ENCODE assay signal across 14 cellular contexts in genomic region chr10:83127942-83128575, GRCh38.
"Had no signal": no experiment of that assay in that cellular context is flagged by ENCODE, and none has a peak within 500 bp of the region (broad histone marks: within the 10 kb centered on the region; RNA-seq: fewer than 3 reads in every experiment).

No MANE protein-coding gene starts in this region.

- H3K36me3 Mint-ChIP-seq: activated naive CD4-positive, alpha-beta T cell treated with anti-CD3 and anti-CD28 coated beads, Interleukin-2, amount 10 ng/mL, durations not matched to agents 7 days and 5 days had no signal

- H3K27me3 ChIP-seq: adrenal gland, gastroesophageal sphincter, upper lobe of left lung had no signal

- H3K4me1 ChIP-seq: adrenal gland, gastroesophageal sphincter, upper lobe of left lung had no signal

- H3K36me3 ChIP-seq: adrenal gland, gastroesophageal sphincter, upper lobe of left lung, WERI-Rb-1 had no signal

- ATAC-seq: activated T-helper 17 cell treated with anti-CD3 and anti-CD28 coated beads, Interleukin-2, amount 50 U/mL, for 72 hours; gastroesophageal sphincter; left ventricle myocardium superior; stimulated activated naive CD8-positive, alpha-beta T cell treated with anti-CD3 and anti-CD28 coated beads, Interleukin-15, Interleukin-2, amounts not matched to agents 100 U/mL and 50 U/mL, for 24 hours had no signal

- DNase-seq: activated CD4-positive, alpha-beta T cell treated with anti-CD3 and anti-CD28 coated beads, Interleukin-2, amount 10 ng/mL, durations not matched to agents 24 days and 14 days; activated naive CD4-positive, alpha-beta T cell treated with anti-CD3 and anti-CD28 coated beads, Interleukin-2, amount 10 ng/mL, durations not matched to agents 7 days and 5 days; activated T-cell treated with anti-CD3 and anti-CD28 coated beads for 4 hours; adrenal gland; left ventricle myocardium superior; mesendoderm; stimulated activated CD4-positive, alpha-beta T cell treated with anti-CD3 and anti-CD28 coated beads, Interleukin-2, amount 100 ng/mL, for 48 hours; stimulated activated CD8-positive, alpha-beta memory T cell treated with anti-CD3 and anti-CD28 coated beads, Interleukin-4, amount 100 ng/mL, for 48 hours; stimulated activated naive CD8-positive, alpha-beta T cell treated with anti-CD3 and anti-CD28 coated beads, Interleukin-15, Interleukin-2, amounts not matched to agents 100 U/mL and 50 U/mL, for 24 hours; upper lobe of left lung; WERI-Rb-1 had no signal

- FAIRE-seq: endometrium had no signal

- H3K4me1 Mint-ChIP-seq: activated CD4-positive, alpha-beta T cell treated with anti-CD3 and anti-CD28 coated beads, Interleukin-2, amount 10 ng/mL, durations not matched to agents 24 days and 14 days; activated naive CD4-positive, alpha-beta T cell treated with anti-CD3 and anti-CD28 coated beads, Interleukin-2, amount 10 ng/mL, durations not matched to agents 7 days and 5 days; activated T-helper 17 cell treated with anti-CD3 and anti-CD28 coated beads, Interleukin-2, amount 50 U/mL, for 72 hours had no signal

- H3K4me3 ChIP-seq: adrenal gland, gastroesophageal sphincter, upper lobe of left lung had no signal

- H3K4me3 Mint-ChIP-seq: activated CD4-positive, alpha-beta T cell treated with anti-CD3 and anti-CD28 coated beads, Interleukin-2, amount 10 ng/mL, durations not matched to agents 24 days and 14 days; activated naive CD4-positive, alpha-beta T cell treated with anti-CD3 and anti-CD28 coated beads, Interleukin-2, amount 10 ng/mL, durations not matched to agents 7 days and 5 days; activated T-helper 17 cell treated with anti-CD3 and anti-CD28 coated beads, Interleukin-2, amount 50 U/mL, for 72 hours had no signal

- H3K27me3 Mint-ChIP-seq: activated CD4-positive, alpha-beta T cell treated with anti-CD3 and anti-CD28 coated beads, Interleukin-2, amount 10 ng/mL, durations not matched to agents 24 days and 14 days; activated naive CD4-positive, alpha-beta T cell treated with anti-CD3 and anti-CD28 coated beads, Interleukin-2, amount 10 ng/mL, durations not matched to agents 7 days and 5 days; activated T-helper 17 cell treated with anti-CD3 and anti-CD28 coated beads, Interleukin-2, amount 50 U/mL, for 72 hours had no signal

- H3K9me3 ChIP-seq: adrenal gland, gastroesophageal sphincter, upper lobe of left lung had no signal

- H3K27ac Mint-ChIP-seq: activated CD4-positive, alpha-beta T cell treated with anti-CD3 and anti-CD28 coated beads, Interleukin-2, amount 10 ng/mL, durations not matched to agents 24 days and 14 days; activated naive CD4-positive, alpha-beta T cell treated with anti-CD3 and anti-CD28 coated beads, Interleukin-2, amount 10 ng/mL, durations not matched to agents 7 days and 5 days; activated T-helper 17 cell treated with anti-CD3 and anti-CD28 coated beads, Interleukin-2, amount 50 U/mL, for 72 hours had no signal

- H3K27ac ChIP-seq: adrenal gland, gastroesophageal sphincter, upper lobe of left lung, WERI-Rb-1 had no signal
